Comparison of ENCODE assay signal across 1 cellular context in genomic region chr21:34999397-34999941, GRCh38.
TF ChIP-seq lines count a peak whose summit lies in the region.

No MANE protein-coding gene starts in this region.

TF ChIP-seq in K562, 482 proteins besides CTCF, POLR2A, EP300 and RAD21 (continued from another document):
- TF ChIP-seq ZNF592 (IDR thresholded peaks at IDR 0.05) (peak; percentile 52; the same call in 1 of the 2 replicates), MCM3 (IDR thresholded peaks at IDR 0.05) (no peak), ZBTB9 (CRISPR knock-in tag; IDR thresholded peaks at IDR 0.05) (peak; percentile 79), ZBTB11 (CRISPR knock-in tag; IDR thresholded peaks at IDR 0.05) (no peak), CEBPB (tag; IDR thresholded peaks at IDR 0.05) (peak; percentile 90), TRIM24 (IDR thresholded peaks at IDR 0.05) (0 out of 4 replicates have a peak, but pooled peaks of 1 of the 2 experiments have one; percentile 11), ZKSCAN3 (CRISPR knock-in tag; IDR thresholded peaks at IDR 0.05) (no peak), CXXC5 (CRISPR knock-in tag; IDR thresholded peaks at IDR 0.05) (peak; percentile 46), DEAF1 (CRISPR knock-in tag; IDR thresholded peaks at IDR 0.05) (peak; percentile 18; the same call in 1 of the 2 replicates), NR2C1 (IDR thresholded peaks at IDR 0.05) (no peak), NR2C1 (tag; IDR thresholded peaks at IDR 0.05) (0 out of 2 replicates have a peak, but pooled peaks have one; percentile 36), ZNF766 (CRISPR knock-in tag; conservative IDR thresholded peaks at IDR 0.05) (0 out of 2 replicates have a peak, but pooled peaks have one; percentile 24), ZNF324 (CRISPR knock-in tag; IDR thresholded peaks at IDR 0.05) (0 out of 2 replicates have a peak, but pooled peaks have one; percentile 10), CEBPG (CRISPR knock-in tag; IDR thresholded peaks at IDR 0.05) (peak; percentile 80), CEBPG (tag; conservative IDR thresholded peaks at IDR 0.05 in 1 of 2, IDR thresholded peaks at IDR 0.05 in 1 of 2) (peak; percentile 70 to 84), MAX (CRISPR knock-in tag; IDR thresholded peaks at IDR 0.05) (peak; percentile 73), ATF3 (IDR thresholded peaks at IDR 0.05) (peak; percentile 42; the same call in 1 of the 2 replicates), ATF3 (CRISPR knock-in tag; conservative IDR thresholded peaks at IDR 0.05) (no peak), NFRKB (IDR thresholded peaks at IDR 0.05; ENCODE audit: low read depth) (no peak), ATF4 (CRISPR knock-in tag; IDR thresholded peaks at IDR 0.05) (peak; percentile 74), ZBTB2 (IDR thresholded peaks at IDR 0.05) (no peak), RBM22 (IDR thresholded peaks at IDR 0.05; ENCODE audit: low read depth, low read length, poor library complexity, severe bottlenecking) (no peak), TCF3 (CRISPR knock-in tag; IDR thresholded peaks at IDR 0.05) (0 out of 2 replicates have a peak, but pooled peaks have one; percentile 20), TFAP4 (CRISPR knock-in tag; IDR thresholded peaks at IDR 0.05; ENCODE audit: borderline replicate concordance) (0 out of 2 replicates have a peak, but pooled peaks have one; percentile 45), DMBX1 (CRISPR knock-in tag; IDR thresholded peaks at IDR 0.05; ENCODE audit: borderline replicate concordance) (peak; percentile 90; the same call in 1 of the 2 replicates), ATF1 (CRISPR knock-in tag; IDR thresholded peaks at IDR 0.05) (no peak), ATF1 (tag; IDR thresholded peaks at IDR 0.05) (no peak), MYC (IDR thresholded peaks at IDR 0.05; ENCODE audit: low read depth, low read length) (no peak; the same call in 1 of the 2 replicates), MYC (CRISPR knock-in tag; IDR thresholded peaks at IDR 0.05; ENCODE audit: borderline replicate concordance, low read depth) (0 out of 2 replicates have a peak, but pooled peaks have one; percentile 15), CHD2 (IDR thresholded peaks at IDR 0.05; ENCODE audit: low read depth, low read length) (no peak)
TF ChIP-seq in K562: peak in this region for 18.
